Comparison of ENCODE assay signal across 2 cellular contexts in genomic region chr9:34556231-34556525, GRCh38.
TF ChIP-seq lines count a peak whose summit lies in the region.

No MANE protein-coding gene starts in this region.

TF ChIP-seq in GM12878, 131 proteins besides CTCF, POLR2A, EP300 and RAD21:
- TF ChIP-seq SUZ12 (IDR thresholded peaks at IDR 0.05; ENCODE audit: unreplicated experiment) (no peak), BMI1 (IDR thresholded peaks at IDR 0.05; ENCODE audit: borderline replicate concordance) (no peak), TAF1 (IDR thresholded peaks at IDR 0.05; ENCODE audit: borderline replicate concordance, low read depth, low read length) (no peak), PAX8 (IDR thresholded peaks at IDR 0.05) (no peak), ASH2L (IDR thresholded peaks at IDR 0.05; ENCODE audit: borderline replicate concordance, low read depth) (no peak), FOS (IDR thresholded peaks at IDR 0.05; ENCODE audit: borderline replicate concordance, extremely low read depth, insufficient read length) (no peak)

TF ChIP-seq in SK-N-SH, 30 proteins besides CTCF, POLR2A, EP300 and RAD21:
- TF ChIP-seq POLR2AphosphoS5 (IDR thresholded peaks at IDR 0.05; ENCODE audit: low read depth, low read length) (no peak), MEF2A (IDR thresholded peaks at IDR 0.05; ENCODE audit: borderline replicate concordance, low read depth) (no peak), RCOR1 (IDR thresholded peaks at IDR 0.05; ENCODE audit: low read length) (no peak), JUND (IDR thresholded peaks at IDR 0.05) (no peak), IRF3 (IDR thresholded peaks at IDR 0.05; ENCODE audit: low read depth, low read length) (no peak), TAF1 (IDR thresholded peaks at IDR 0.05; ENCODE audit: borderline replicate concordance, low read depth, low read length) (no peak), TCF12 (IDR thresholded peaks at IDR 0.05) (no peak), USF1 (IDR thresholded peaks at IDR 0.05; ENCODE audit: borderline replicate concordance, low read depth) (no peak), RXRA (IDR thresholded peaks at IDR 0.05; ENCODE audit: borderline replicate concordance, low read depth) (no peak), NFIC (IDR thresholded peaks at IDR 0.05; ENCODE audit: borderline replicate concordance) (no peak), GABPA (IDR thresholded peaks at IDR 0.05; ENCODE audit: low read depth) (no peak), FOXJ3 (CRISPR knock-in tag; IDR thresholded peaks at IDR 0.05) (no peak), YY1 (IDR thresholded peaks at IDR 0.05; ENCODE audit: low read depth) (no peak), SIN3A (IDR thresholded peaks at IDR 0.05; ENCODE audit: borderline replicate concordance, low read depth, low read length) (no peak), PBX3 (IDR thresholded peaks at IDR 0.05) (no peak), ZBTB33 (IDR thresholded peaks at IDR 0.05; ENCODE audit: borderline replicate concordance, low read depth) (no peak), MAX (IDR thresholded peaks at IDR 0.05; ENCODE audit: low read depth) (no peak), MXI1 (IDR thresholded peaks at IDR 0.05; ENCODE audit: low read depth, low read length) (no peak), FOXM1 (IDR thresholded peaks at IDR 0.05; ENCODE audit: low read depth) (no peak)
